ENCODE assay signal across 17 cellular contexts in the genomic region with DNA sequence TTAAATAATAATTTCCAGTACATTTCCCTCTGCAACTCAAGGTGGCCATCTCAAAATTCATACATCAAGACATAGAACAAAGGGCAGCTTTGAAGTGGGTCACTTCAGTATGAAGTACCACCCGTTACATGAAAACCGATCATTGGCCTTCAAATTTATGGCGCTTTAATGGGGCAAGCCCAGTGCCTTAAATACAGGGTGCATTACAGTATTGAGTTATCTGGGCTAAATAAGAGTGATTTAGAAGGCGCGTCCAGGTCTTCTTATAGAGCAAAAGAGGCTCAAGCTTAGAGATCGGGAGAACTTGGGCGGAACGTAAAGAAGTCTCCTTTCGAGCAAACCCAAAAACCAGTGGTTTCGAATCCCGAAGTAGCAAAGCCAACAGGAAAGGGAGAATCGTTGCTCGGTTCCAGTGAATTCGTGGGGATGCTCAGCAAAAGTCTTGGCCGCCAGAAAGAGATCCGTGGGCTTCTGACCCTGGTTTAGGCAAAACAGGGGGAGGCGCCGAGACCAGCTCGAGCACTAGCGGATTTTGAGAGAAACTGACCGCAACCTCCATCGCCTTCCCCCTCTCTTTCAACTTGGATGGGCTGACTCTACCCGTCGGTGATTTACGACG. TPM values are rescaled to one million over a fixed set of nuclear protein-coding genes. Genes with fewer than 3 reads are reported as not detected.
DNase-seq lines count a peak whose midpoint lies in the region; ATAC-seq and TF ChIP-seq lines count a peak whose summit lies in the region.
"Had no signal": no experiment of that assay in that cellular context is flagged by ENCODE, and none has a peak within 500 bp of the region (broad histone marks: within the 10 kb centered on the region; RNA-seq: fewer than 3 reads in every experiment).

No MANE protein-coding gene starts in this region.

- peak overlapping the region; percentile 30 for H3K4me3 Mint-ChIP-seq in activated naive CD4-positive, alpha-beta T cell treated with anti-CD3 and anti-CD28 coated beads, Interleukin-2, amount 50 U/mL, for 24 hours
- H3K4me3 Mint-ChIP-seq in activated naive CD4-positive, alpha-beta T cell treated with anti-CD3 and anti-CD28 coated beads for 36 hours = no peak overlapping the region
- H3K4me3 Mint-ChIP-seq in activated CD8-positive, alpha-beta T cell treated with anti-CD3 and anti-CD28 coated beads, Interleukin-2, amount 10 ng/mL, durations not matched to agents 7 days and 5 days = peak overlapping the region; percentile 17
- H3K4me3 Mint-ChIP-seq in mesothelial cell of epicardium (peak overlapping the region; percentile 33), type B pancreatic cell (peak overlapping the region; percentile 87)
- H3K4me3 Mint-ChIP-seq: HFFc6 had no signal

- peaks cover 59% of the 10 kb centered on the region for H3K27me3 Mint-ChIP-seq in activated naive CD4-positive, alpha-beta T cell treated with anti-CD3 and anti-CD28 coated beads, Interleukin-2, amount 50 U/mL, for 24 hours
- peaks cover 76% of the 10 kb centered on the region for H3K27me3 Mint-ChIP-seq in activated naive CD4-positive, alpha-beta T cell treated with anti-CD3 and anti-CD28 coated beads for 36 hours (ENCODE audit: low read depth)
- H3K27me3 Mint-ChIP-seq in activated CD8-positive, alpha-beta T cell treated with anti-CD3 and anti-CD28 coated beads, Interleukin-2, amount 10 ng/mL, durations not matched to agents 7 days and 5 days (ENCODE audit: low read depth) = peaks cover 79% of the 10 kb centered on the region
- H3K27me3 Mint-ChIP-seq in mesothelial cell of epicardium (ENCODE audit: low read depth) (peaks cover 97% of the 10 kb centered on the region), type B pancreatic cell (peaks cover 89% of the 10 kb centered on the region)

- H3K4me1 Mint-ChIP-seq in activated naive CD4-positive, alpha-beta T cell treated with anti-CD3 and anti-CD28 coated beads, Interleukin-2, amount 50 U/mL, for 24 hours = peaks cover 6% of the 10 kb centered on the region
- H3K4me1 Mint-ChIP-seq in activated naive CD4-positive, alpha-beta T cell treated with anti-CD3 and anti-CD28 coated beads for 36 hours (ENCODE audit: low read depth) = peaks cover 16% of the 10 kb centered on the region
- peaks cover 4% of the 10 kb centered on the region for H3K4me1 Mint-ChIP-seq in activated CD8-positive, alpha-beta T cell treated with anti-CD3 and anti-CD28 coated beads, Interleukin-2, amount 10 ng/mL, durations not matched to agents 7 days and 5 days (ENCODE audit: low read depth)
- H3K4me1 Mint-ChIP-seq in mesothelial cell of epicardium = peaks cover 19% of the 10 kb centered on the region
- H3K4me1 Mint-ChIP-seq in type B pancreatic cell (ENCODE audit: unreplicated experiment) = peaks cover 44% of the 10 kb centered on the region

- H3K36me3 Mint-ChIP-seq in activated naive CD4-positive, alpha-beta T cell treated with anti-CD3 and anti-CD28 coated beads, Interleukin-2, amount 50 U/mL, for 24 hours = peaks cover 4% of the 10 kb centered on the region
- peaks cover 1% of the 10 kb centered on the region for H3K36me3 Mint-ChIP-seq in activated naive CD4-positive, alpha-beta T cell treated with anti-CD3 and anti-CD28 coated beads for 36 hours (ENCODE audit: low read depth)
- H3K36me3 Mint-ChIP-seq in activated CD8-positive, alpha-beta T cell treated with anti-CD3 and anti-CD28 coated beads, Interleukin-2, amount 10 ng/mL, durations not matched to agents 7 days and 5 days (ENCODE audit: low read depth) = peaks cover 6% of the 10 kb centered on the region
- H3K36me3 Mint-ChIP-seq in mesothelial cell of epicardium = no peaks in the 10 kb centered on the region
- peaks cover 13% of the 10 kb centered on the region for H3K36me3 Mint-ChIP-seq in type B pancreatic cell

- no peak for ATAC-seq in activated CD8-positive, alpha-beta T cell treated with anti-CD3 and anti-CD28 coated beads, Interleukin-2, amount 10 ng/mL, durations not matched to agents 7 days and 5 days
- ATAC-seq: gastroesophageal sphincter had no signal

- DNase-seq in activated naive CD4-positive, alpha-beta T cell treated with anti-CD3 and anti-CD28 coated beads for 36 hours = no peak
- DNase-seq in activated CD8-positive, alpha-beta T cell treated with anti-CD3 and anti-CD28 coated beads, Interleukin-2, amount 10 ng/mL, durations not matched to agents 7 days and 5 days = no peak
- DNase-seq in mesothelial cell of epicardium (ENCODE audit: low spot score in 2 of 2, unreplicated experiment in 2 of 2) (no peak), type B pancreatic cell (ENCODE audit: extremely low spot score, unreplicated experiment) (no peak), NCI-H524 treated with DMSO at 0.1 percent for 48 hours (lab: John Stamatoyannopoulos, UW) (no peak), SHP77 (lab: John Stamatoyannopoulos, UW) (no peak), foreskin fibroblast (no peak)
- DNase-seq: effector memory CD4-positive, alpha-beta T cell; HFFc6; left ventricle myocardium inferior; NCI-H526; SK-N-SH had no signal

- CTCF ChIA-PET in activated naive CD4-positive, alpha-beta T cell treated with anti-CD3 and anti-CD28 coated beads for 36 hours (lab: Charles Lee) = interaction anchor here (0.7 to 1.2 kb wide), 3 partner anchors 54 to 1141 kb away, joined by 3 read pairs; no protein-coding TSS in a partner anchor
- CTCF ChIA-PET in activated CD8-positive, alpha-beta T cell treated with anti-CD3 and anti-CD28 coated beads, Interleukin-2, amount 10 ng/mL, durations not matched to agents 7 days and 5 days (lab: Charles Lee) = interaction anchor here (1.5 to 2.1 kb wide), 3 partner anchors 37 to 291 kb away, joined by 3 to 7 read pairs (median 4); no protein-coding TSS in a partner anchor

- H3K4me3 ChIP-seq in foreskin fibroblast (ENCODE audit: low read depth in 1 of 2, low read length in 2 of 2) = no peak overlapping the region

- POLR2A ChIA-PET in activated CD8-positive, alpha-beta T cell treated with anti-CD3 and anti-CD28 coated beads, Interleukin-2, amount 10 ng/mL, durations not matched to agents 7 days and 5 days (lab: Charles Lee) = no interaction called here

- peak overlapping the region; percentile 14 for H3K27ac Mint-ChIP-seq in activated naive CD4-positive, alpha-beta T cell treated with anti-CD3 and anti-CD28 coated beads, Interleukin-2, amount 50 U/mL, for 24 hours
- H3K27ac Mint-ChIP-seq in activated naive CD4-positive, alpha-beta T cell treated with anti-CD3 and anti-CD28 coated beads for 36 hours = no peak overlapping the region
- H3K27ac Mint-ChIP-seq in activated CD8-positive, alpha-beta T cell treated with anti-CD3 and anti-CD28 coated beads, Interleukin-2, amount 10 ng/mL, durations not matched to agents 7 days and 5 days = peak overlapping the region; percentile 37
- H3K27ac Mint-ChIP-seq in mesothelial cell of epicardium = no peak overlapping the region
- peak overlapping the region; percentile 89 for H3K27ac Mint-ChIP-seq in type B pancreatic cell
- H3K27ac Mint-ChIP-seq: HFFc6 had no signal

- TF ChIP-seq CTCF in mesothelial cell of epicardium (IDR thresholded peaks at IDR 0.05; ENCODE audit: unreplicated experiment) (no peak), type B pancreatic cell (conservative IDR thresholded peaks at IDR 0.05) (no peak), foreskin fibroblast (IDR thresholded peaks at IDR 0.05; ENCODE audit: low read depth, low read length) (no peak)

- H3K9me3 Mint-ChIP-seq in activated naive CD4-positive, alpha-beta T cell treated with anti-CD3 and anti-CD28 coated beads, Interleukin-2, amount 50 U/mL, for 24 hours = peaks cover 13% of the 10 kb centered on the region
- no peaks in the 10 kb centered on the region for H3K9me3 Mint-ChIP-seq in activated naive CD4-positive, alpha-beta T cell treated with anti-CD3 and anti-CD28 coated beads for 36 hours
- no peaks in the 10 kb centered on the region for H3K9me3 Mint-ChIP-seq in activated CD8-positive, alpha-beta T cell treated with anti-CD3 and anti-CD28 coated beads, Interleukin-2, amount 10 ng/mL, durations not matched to agents 7 days and 5 days (ENCODE audit: insufficient read depth)
- H3K9me3 Mint-ChIP-seq in mesothelial cell of epicardium = no peaks in the 10 kb centered on the region
- H3K9me3 Mint-ChIP-seq in type B pancreatic cell = no peaks in the 10 kb centered on the region

- intact Hi-C loops in activated naive CD4-positive, alpha-beta T cell treated with anti-CD3 and anti-CD28 coated beads for 36 hours (cut with micrococcal nuclease) = loop anchor here (2.0 to 5.0 kb wide), 2 partner anchors 42 to 81 kb away; a partner anchor contains a TSS

RNA-seq across cellular contexts. Expression of a gene that starts 7.2 kb away (rescaled TPM):
- not detected for total RNA-seq in activated naive CD4-positive, alpha-beta T cell treated with anti-CD3 and anti-CD28 coated beads for 36 hours
- total RNA-seq in activated CD8-positive, alpha-beta T cell treated with anti-CD3 and anti-CD28 coated beads, Interleukin-2, amount 10 ng/mL, durations not matched to agents 7 days and 5 days = not detected
- 0.93 to 1.1 TPM (median 1.1 TPM) in 3 replicates for total RNA-seq in mesothelial cell of epicardium
- 25.4 TPM in 1 of 2 replicates, not detected in the other for total RNA-seq in type B pancreatic cell (ENCODE audit: low replicate concordance)
- total RNA-seq: left ventricle myocardium inferior, mononuclear cell, osteocyte, temporal lobe had no signal

RNA-seq across cellular contexts. Expression of a gene that starts 12.9 kb away (rescaled TPM):
- not detected for total RNA-seq in activated naive CD4-positive, alpha-beta T cell treated with anti-CD3 and anti-CD28 coated beads for 36 hours
- total RNA-seq in activated CD8-positive, alpha-beta T cell treated with anti-CD3 and anti-CD28 coated beads, Interleukin-2, amount 10 ng/mL, durations not matched to agents 7 days and 5 days = not detected
- 0.67 to 1.4 TPM (median 1.3 TPM) in 3 replicates for total RNA-seq in mesothelial cell of epicardium
- 37.0 TPM in 1 of 2 replicates, not detected in the other for total RNA-seq in type B pancreatic cell (ENCODE audit: low replicate concordance)
- total RNA-seq: left ventricle myocardium inferior, osteocyte, temporal lobe had no signal

RNA-seq across cellular contexts. Expression of a gene that starts 24.2 kb away (rescaled TPM):
- not detected for total RNA-seq in activated naive CD4-positive, alpha-beta T cell treated with anti-CD3 and anti-CD28 coated beads for 36 hours
- total RNA-seq in activated CD8-positive, alpha-beta T cell treated with anti-CD3 and anti-CD28 coated beads, Interleukin-2, amount 10 ng/mL, durations not matched to agents 7 days and 5 days = not detected
- not detected in 3 replicates for total RNA-seq in mesothelial cell of epicardium
- 7.7 TPM in 1 of 2 replicates, not detected in the other for total RNA-seq in type B pancreatic cell (ENCODE audit: low replicate concordance)
- total RNA-seq: HFFc6, left ventricle myocardium inferior, mononuclear cell, osteocyte, temporal lobe had no signal

RNA-seq across cellular contexts. Expression of a gene that starts 34.8 kb away (rescaled TPM):
- not detected for total RNA-seq in activated naive CD4-positive, alpha-beta T cell treated with anti-CD3 and anti-CD28 coated beads for 36 hours
- not detected for total RNA-seq in activated CD8-positive, alpha-beta T cell treated with anti-CD3 and anti-CD28 coated beads, Interleukin-2, amount 10 ng/mL, durations not matched to agents 7 days and 5 days
- 0.29 to 0.58 TPM (median 0.40 TPM) in 3 replicates for total RNA-seq in mesothelial cell of epicardium
- total RNA-seq in type B pancreatic cell (ENCODE audit: low replicate concordance) = 2.8 TPM in 1 of 2 replicates, not detected in the other
- total RNA-seq: mononuclear cell, osteocyte had no signal

RNA-seq across cellular contexts. Expression of a gene that starts 41.8 kb away (rescaled TPM):
- not detected for total RNA-seq in activated naive CD4-positive, alpha-beta T cell treated with anti-CD3 and anti-CD28 coated beads for 36 hours
- not detected for total RNA-seq in activated CD8-positive, alpha-beta T cell treated with anti-CD3 and anti-CD28 coated beads, Interleukin-2, amount 10 ng/mL, durations not matched to agents 7 days and 5 days
- total RNA-seq in mesothelial cell of epicardium (0.93 to 1.2 TPM (median 1.1 TPM) in 3 replicates), type B pancreatic cell (ENCODE audit: low replicate concordance) (0.19 and 1.5 TPM in 2 replicates)
- total RNA-seq: mononuclear cell, osteocyte, temporal lobe had no signal

Comparison
In these comparisons a context has a peak if more than half of its experiments do, and no peak if none do; other contexts are left out.
1. H3K27ac Mint-ChIP-seq: peak in activated naive CD4-positive, alpha-beta T cell treated with anti-CD3 and anti-CD28 coated beads, Interleukin-2, amount 50 U/mL, for 24 hours (single experiment), activated CD8-positive, alpha-beta T cell treated with anti-CD3 and anti-CD28 coated beads, Interleukin-2, amount 10 ng/mL, durations not matched to agents 7 days and 5 days (single experiment) and type B pancreatic cell (single experiment); none in activated naive CD4-positive, alpha-beta T cell treated with anti-CD3 and anti-CD28 coated beads for 36 hours (single experiment) and mesothelial cell of epicardium (single experiment).